Comparison of ENCODE assay signal across 18 cellular contexts in the genomic region with DNA sequence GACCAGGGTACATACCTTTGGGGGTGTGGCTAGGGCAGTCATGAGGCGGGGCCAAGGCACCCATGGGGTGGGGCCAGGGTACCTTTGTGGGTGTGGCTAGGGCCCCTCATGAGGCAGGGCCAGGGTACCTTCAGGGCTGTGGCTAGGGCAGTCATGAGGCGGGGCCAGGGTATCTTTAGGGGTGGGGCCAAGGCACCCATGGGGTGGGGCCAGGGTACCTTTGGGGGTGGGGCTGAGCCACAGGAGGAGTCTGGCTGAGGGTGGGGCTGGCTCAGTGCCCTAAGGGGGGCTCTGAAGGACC. TPM values are rescaled to one million over a fixed set of nuclear protein-coding genes. Genes with fewer than 3 reads are reported as not detected.
DNase-seq lines count a peak whose midpoint lies in the region; ATAC-seq and TF ChIP-seq lines count a peak whose summit lies in the region.
"Had no signal": no experiment of that assay in that cellular context is flagged by ENCODE, and none has a peak within 500 bp of the region (broad histone marks: within the 10 kb centered on the region; RNA-seq: fewer than 3 reads in every experiment).

No MANE protein-coding gene starts in this region.

- no peak overlapping the region for H2AFZ ChIP-seq in neuronal stem cell (ENCODE audit: low read length)
- H2AFZ ChIP-seq: GM23248 had no signal

- no peak overlapping the region for H2AK5ac ChIP-seq in neuronal stem cell (ENCODE audit: low read depth, low read length)

- H3K9ac ChIP-seq in neuronal stem cell (ENCODE audit: low read depth, low read length, poor library complexity): no peak overlapping the region
- H3K9ac ChIP-seq: GM23248 had no signal

- no peak overlapping the region for H3K27ac Mint-ChIP-seq in activated T-cell treated with anti-CD3 and anti-CD28 coated beads, Interleukin-2, amount 50 U/mL, for 24 hours
- H3K27ac Mint-ChIP-seq in activated CD8-positive, alpha-beta T cell treated with anti-CD3 and anti-CD28 coated beads, Interleukin-2, amount 10 ng/mL, durations not matched to agents 7 days and 5 days: no peak overlapping the region
- H3K27ac Mint-ChIP-seq in immature natural killer cell: no peak overlapping the region
- H3K27ac Mint-ChIP-seq: natural killer cell; T-helper 2 cell treated with Interferon-gamma antibody and Interleukin-4, amounts not matched to agents 5 μg/mL and 100 μg/mL, for 36 hours had no signal

- peak; percentile 54 for DNase-seq in activated T-cell treated with anti-CD3 and anti-CD28 coated beads, Interleukin-2, amount 50 U/mL, for 24 hours
- DNase-seq in activated T-cell treated with anti-CD3 and anti-CD28 coated beads, Interleukin-2, amount 50 U/mL, for 1 hour: no peak
- DNase-seq in HT-29 (ENCODE audit: low spot score) (peak; percentile 35), neuronal stem cell (ENCODE audit: low spot score) (no peak), gastrocnemius medialis (no peak), immature natural killer cell (no peak)
- no peak for DNase-seq in activated CD8-positive, alpha-beta T cell treated with anti-CD3 and anti-CD28 coated beads, Interleukin-2, amount 10 ng/mL, durations not matched to agents 7 days and 5 days
- DNase-seq: effector CD4-positive, alpha-beta T cell; GM23248; MM.1S; natural killer cell; NCI-H2107; tibial artery had no signal

- H3K27me3 ChIP-seq in neuronal stem cell (ENCODE audit: control insufficient read depth in 3 of 3, insufficient read depth in 3 of 3, low read depth in 1 of 3, low read length in 3 of 3): peaks cover 0 to 21% (median 11%) of the 10 kb centered on the region in 3 experiments
- peaks cover 27 to 52% (median 41%) of the 10 kb centered on the region in 3 donors for H3K27me3 ChIP-seq in gastrocnemius medialis

- H3K27ac ChIP-seq in neuronal stem cell (replicated peaks; ENCODE audit: low read length) (no peak overlapping the region), gastrocnemius medialis (no peak overlapping the region)
- H3K27ac ChIP-seq: cardiac muscle cell, GM23248, psoas muscle, tibial artery had no signal

- peaks cover 8% of the 10 kb centered on the region for H3K27me3 Mint-ChIP-seq in activated T-cell treated with anti-CD3 and anti-CD28 coated beads, Interleukin-2, amount 50 U/mL, for 24 hours
- H3K27me3 Mint-ChIP-seq in activated CD8-positive, alpha-beta T cell treated with anti-CD3 and anti-CD28 coated beads, Interleukin-2, amount 10 ng/mL, durations not matched to agents 7 days and 5 days (ENCODE audit: low read depth): no peaks in the 10 kb centered on the region
- no peaks in the 10 kb centered on the region for H3K27me3 Mint-ChIP-seq in immature natural killer cell (ENCODE audit: low read depth in 3 of 3)

- intact Hi-C loops in gastrocnemius medialis (cut with DNase I; ENCODE audit: low total_unique reads): no loop called here

- H3K4me2 ChIP-seq in neuronal stem cell (ENCODE audit: insufficient read depth, low read length, poor library complexity, severe bottlenecking): no peak overlapping the region

- no peak for TF ChIP-seq POLR2A in gastrocnemius medialis (IDR thresholded peaks at IDR 0.05)

- peaks cover 40% of the 10 kb centered on the region for H3K36me3 Mint-ChIP-seq in activated T-cell treated with anti-CD3 and anti-CD28 coated beads, Interleukin-2, amount 50 U/mL, for 24 hours (ENCODE audit: low read depth)
- peaks cover 16% of the 10 kb centered on the region for H3K36me3 Mint-ChIP-seq in activated CD8-positive, alpha-beta T cell treated with anti-CD3 and anti-CD28 coated beads, Interleukin-2, amount 10 ng/mL, durations not matched to agents 7 days and 5 days (ENCODE audit: low read depth)
- no peaks in the 10 kb centered on the region for H3K36me3 Mint-ChIP-seq in immature natural killer cell
- H3K36me3 Mint-ChIP-seq: natural killer cell had no signal

- POLR2A ChIA-PET in activated CD8-positive, alpha-beta T cell treated with anti-CD3 and anti-CD28 coated beads, Interleukin-2, amount 10 ng/mL, durations not matched to agents 7 days and 5 days (lab: Charles Lee): no interaction called here

- H4K91ac ChIP-seq in neuronal stem cell (ENCODE audit: low read depth, low read length, poor library complexity): no peak overlapping the region

- in situ Hi-C loops in gastrocnemius medialis (cut with MboI; ENCODE audit: low sequenced_read_pairs in 4 of 4): no loop called here

- TF ChIP-seq CTCF in gastrocnemius medialis (IDR thresholded peaks at IDR 0.05 in 4 of 5, conservative IDR thresholded peaks at IDR 0.05 in 1 of 5): no peak

- H3K79me1 ChIP-seq in neuronal stem cell (ENCODE audit: low read depth, low read length): peaks cover 5% of the 10 kb centered on the region

- CTCF ChIA-PET in activated CD8-positive, alpha-beta T cell treated with anti-CD3 and anti-CD28 coated beads, Interleukin-2, amount 10 ng/mL, durations not matched to agents 7 days and 5 days (lab: Charles Lee): no interaction called here

- H3K36me3 ChIP-seq in neuronal stem cell (replicated peaks in 1 of 2; ENCODE audit: control insufficient read depth in 2 of 2, insufficient read depth in 2 of 2, low read length in 2 of 2) (peaks cover 29 to 47% of the 10 kb centered on the region in 2 donors), gastrocnemius medialis (no peaks in the 10 kb centered on the region)
- H3K36me3 ChIP-seq: cardiac muscle cell had no signal

- ATAC-seq in activated CD8-positive, alpha-beta T cell treated with anti-CD3 and anti-CD28 coated beads, Interleukin-2, amount 10 ng/mL, durations not matched to agents 7 days and 5 days: peak; percentile 43
- ATAC-seq in HG03378 (IDR thresholded peaks at IDR 0.05; ENCODE audit: unreplicated experiment) (no peak), gastrocnemius medialis (no peak)
- ATAC-seq: psoas muscle had no signal

- H3K9me3 Mint-ChIP-seq in activated T-cell treated with anti-CD3 and anti-CD28 coated beads, Interleukin-2, amount 50 U/mL, for 24 hours: no peaks in the 10 kb centered on the region
- H3K9me3 Mint-ChIP-seq in activated CD8-positive, alpha-beta T cell treated with anti-CD3 and anti-CD28 coated beads, Interleukin-2, amount 10 ng/mL, durations not matched to agents 7 days and 5 days (ENCODE audit: insufficient read depth): no peaks in the 10 kb centered on the region
- no peaks in the 10 kb centered on the region for H3K9me3 Mint-ChIP-seq in immature natural killer cell
- H3K9me3 Mint-ChIP-seq: natural killer cell; T-helper 2 cell treated with Interferon-gamma antibody and Interleukin-4, amounts not matched to agents 5 μg/mL and 100 μg/mL, for 36 hours had no signal

- H3K4me3 ChIP-seq in neuronal stem cell (ENCODE audit: low read length in 2 of 2): no peak overlapping the region
- H3K4me3 ChIP-seq in gastrocnemius medialis: no peak overlapping the region
- H3K4me3 ChIP-seq: cardiac muscle cell, GM23248, psoas muscle, tibial artery had no signal

- H3K4ac ChIP-seq in neuronal stem cell (ENCODE audit: low read length): no peak overlapping the region

- H3K4me1 Mint-ChIP-seq in activated T-cell treated with anti-CD3 and anti-CD28 coated beads, Interleukin-2, amount 50 U/mL, for 24 hours (ENCODE audit: low read depth): no peaks in the 10 kb centered on the region
- peaks cover 8% of the 10 kb centered on the region for H3K4me1 Mint-ChIP-seq in activated CD8-positive, alpha-beta T cell treated with anti-CD3 and anti-CD28 coated beads, Interleukin-2, amount 10 ng/mL, durations not matched to agents 7 days and 5 days (ENCODE audit: low read depth)
- no peaks in the 10 kb centered on the region for H3K4me1 Mint-ChIP-seq in immature natural killer cell
- H3K4me1 Mint-ChIP-seq: natural killer cell had no signal

- no peak overlapping the region for H2BK12ac ChIP-seq in neuronal stem cell (ENCODE audit: low read length)

- peak overlapping the region; percentile 39 for H2BK5ac ChIP-seq in neuronal stem cell (ENCODE audit: low read length)

- no peak overlapping the region for H3K18ac ChIP-seq in neuronal stem cell (ENCODE audit: low read length)

- H3K4me3 Mint-ChIP-seq in activated T-cell treated with anti-CD3 and anti-CD28 coated beads, Interleukin-2, amount 50 U/mL, for 24 hours: no peak overlapping the region
- H3K4me3 Mint-ChIP-seq in activated CD8-positive, alpha-beta T cell treated with anti-CD3 and anti-CD28 coated beads, Interleukin-2, amount 10 ng/mL, durations not matched to agents 7 days and 5 days: no peak overlapping the region
- H3K4me3 Mint-ChIP-seq in immature natural killer cell: no peak overlapping the region
- H3K4me3 Mint-ChIP-seq: natural killer cell; T-helper 2 cell treated with Interferon-gamma antibody and Interleukin-4, amounts not matched to agents 5 μg/mL and 100 μg/mL, for 36 hours had no signal

- peaks cover 0 to 2% of the 10 kb centered on the region in 2 donors for H3K9me3 ChIP-seq in neuronal stem cell (replicated peaks in 1 of 2; ENCODE audit: control insufficient read depth in 2 of 2, insufficient read depth in 1 of 2, low read depth in 1 of 2, low read length in 2 of 2)
- no peaks in the 10 kb centered on the region for H3K9me3 ChIP-seq in gastrocnemius medialis
- H3K9me3 ChIP-seq: psoas muscle, tibial artery had no signal

- H2BK15ac ChIP-seq in neuronal stem cell (ENCODE audit: low read length): no peak overlapping the region

- H3K23ac ChIP-seq in neuronal stem cell (ENCODE audit: low read depth, low read length, poor library complexity): no peak overlapping the region

- no peak overlapping the region for H2BK120ac ChIP-seq in neuronal stem cell (ENCODE audit: low read depth, low read length)

- no CpG with 5 or more reads among the region's 2 CpGs for WGBS in neuronal stem cell (ENCODE audit: extremely low coverage in 2 of 2, insufficient read length in 2 of 2, insufficient replicate concordance in 1 of 2), 2 donors

- no peak overlapping the region for H4K8ac ChIP-seq in neuronal stem cell (ENCODE audit: low read depth, low read length)

- H3K4me1 ChIP-seq in neuronal stem cell (ENCODE audit: control insufficient read depth in 2 of 2, insufficient read depth in 1 of 2, low read depth in 1 of 2, low read length in 2 of 2): peaks cover 10 to 12% of the 10 kb centered on the region in 2 donors
- no peaks in the 10 kb centered on the region for H3K4me1 ChIP-seq in gastrocnemius medialis
- H3K4me1 ChIP-seq: psoas muscle had no signal

- H3K14ac ChIP-seq in neuronal stem cell (ENCODE audit: low read length): no peak overlapping the region

RNA-seq across cellular contexts. Expression of gene GNG13, which starts 3.5 kb away (rescaled TPM):
- not detected in 2 replicates for total RNA-seq in HT-29 (2014; rRNA removed; shearing (Covaris generic))
- total RNA-seq in activated CD8-positive, alpha-beta T cell treated with anti-CD3 and anti-CD28 coated beads, Interleukin-2, amount 10 ng/mL, durations not matched to agents 7 days and 5 days: not detected
- polyA plus RNA-seq in neuronal stem cell (2013, experiment 1 of 2): 0.52 TPM
- polyA plus RNA-seq in neuronal stem cell (2013, experiment 2 of 2): 0.51 TPM
- not detected for total RNA-seq in gastrocnemius medialis
- polyA plus RNA-seq in immature natural killer cell: not detected
- total RNA-seq: cardiac muscle cell, GM23248, liver, natural killer cell, psoas muscle had no signal
- polyA plus RNA-seq: GM23248, liver, psoas muscle had no signal

RNA-seq across cellular contexts. Expression of gene CHTF18, which starts 8.7 kb away (rescaled TPM):
- 121 and 145 TPM in 2 replicates for total RNA-seq in HT-29 (2014; rRNA removed; shearing (Covaris generic))
- total RNA-seq in activated CD8-positive, alpha-beta T cell treated with anti-CD3 and anti-CD28 coated beads, Interleukin-2, amount 10 ng/mL, durations not matched to agents 7 days and 5 days: 100 to 1,000 TPM; 102 to 126 TPM
- 77.3 TPM for polyA plus RNA-seq in neuronal stem cell (2013, experiment 1 of 2)
- 69.6 TPM for polyA plus RNA-seq in neuronal stem cell (2013, experiment 2 of 2)
- total RNA-seq in gastrocnemius medialis: 1 to 10 TPM in 2 of 4 donors, under 1 TPM in 2; 0.44 to 5.8 (median 3.1) TPM
- polyA plus RNA-seq in immature natural killer cell: 1 to 10 TPM in 2 of 3 donors, not detected in 1; 6.3 to 9.2 TPM

RNA-seq across cellular contexts. Expression of gene RPUSD1, which starts 8.9 kb away (rescaled TPM):
- 147 and 148 TPM in 2 replicates for total RNA-seq in HT-29 (2014; rRNA removed; shearing (Covaris generic))
- total RNA-seq in activated CD8-positive, alpha-beta T cell treated with anti-CD3 and anti-CD28 coated beads, Interleukin-2, amount 10 ng/mL, durations not matched to agents 7 days and 5 days: 10 to 100 TPM; 25.9 to 30.1 TPM
- 14.5 TPM for polyA plus RNA-seq in neuronal stem cell (2013, experiment 1 of 2)
- polyA plus RNA-seq in neuronal stem cell (2013, experiment 2 of 2): 15.3 TPM
- 10 to 100 TPM in 2 of 4 donors, 1 to 10 TPM in 2; 7.8 to 23.8 (median 15.2) TPM for total RNA-seq in gastrocnemius medialis
- 10 to 100 TPM; 23.9 to 49.9 (median 27.7) TPM for polyA plus RNA-seq in immature natural killer cell

RNA-seq across cellular contexts. Expression of gene MSLN, which starts 36.5 kb away (rescaled TPM):
- total RNA-seq in HT-29 (2014; rRNA removed; shearing (Covaris generic)): 3.9 and 8.3 TPM in 2 replicates
- not detected for total RNA-seq in activated CD8-positive, alpha-beta T cell treated with anti-CD3 and anti-CD28 coated beads, Interleukin-2, amount 10 ng/mL, durations not matched to agents 7 days and 5 days
- polyA plus RNA-seq in neuronal stem cell (2013, experiment 1 of 2): 0.33 TPM
- polyA plus RNA-seq in neuronal stem cell (2013, experiment 2 of 2): 0.43 TPM
- not detected for total RNA-seq in gastrocnemius medialis
- polyA plus RNA-seq in immature natural killer cell: not detected
- total RNA-seq: GM23248, natural killer cell had no signal
- polyA plus RNA-seq: cardiac muscle cell, GM23248 had no signal

RNA-seq across cellular contexts. Expression of gene CIAO3, which starts 56.3 kb away (rescaled TPM):
- 68.4 and 80.0 TPM in 2 replicates for total RNA-seq in HT-29 (2014; rRNA removed; shearing (Covaris generic))
- 10 to 100 TPM; 24.9 to 32.4 TPM for total RNA-seq in activated CD8-positive, alpha-beta T cell treated with anti-CD3 and anti-CD28 coated beads, Interleukin-2, amount 10 ng/mL, durations not matched to agents 7 days and 5 days
- polyA plus RNA-seq in neuronal stem cell (2013, experiment 1 of 2): 14.9 TPM
- 15.0 TPM for polyA plus RNA-seq in neuronal stem cell (2013, experiment 2 of 2)
- total RNA-seq in gastrocnemius medialis: 10 to 100 TPM; 16.1 to 48.5 (median 21.6) TPM
- 10 to 100 TPM in 2 of 3 donors, 1 to 10 TPM in 1; 4.6 to 25.5 (median 17.5) TPM for polyA plus RNA-seq in immature natural killer cell

Comparison
In these comparisons a context has a peak if more than half of its experiments do, and no peak if none do; other contexts are left out.
1. DNase-seq: peak in activated T-cell treated with anti-CD3 and anti-CD28 coated beads, Interleukin-2, amount 50 U/mL, for 24 hours (single experiment) and HT-29 (single experiment); none in activated T-cell treated with anti-CD3 and anti-CD28 coated beads, Interleukin-2, amount 50 U/mL, for 1 hour (single experiment), activated CD8-positive, alpha-beta T cell treated with anti-CD3 and anti-CD28 coated beads, Interleukin-2, amount 10 ng/mL, durations not matched to agents 7 days and 5 days (single experiment), neuronal stem cell (single experiment), gastrocnemius medialis (0 of 2) and immature natural killer cell (0 of 3).
2. RNA of gene CHTF18, which starts 8.7 kb away (total RNA-seq): 102 to 126 TPM in activated CD8-positive, alpha-beta T cell treated with anti-CD3 and anti-CD28 coated beads, Interleukin-2, amount 10 ng/mL, durations not matched to agents 7 days and 5 days and 121 to 145 TPM in HT-29; 0.44 to 5.8 TPM in gastrocnemius medialis; every median in the first group is over 10 times any median in the second.